29 cellular contexts compared by ENCODE assay signal in the genomic region with DNA sequence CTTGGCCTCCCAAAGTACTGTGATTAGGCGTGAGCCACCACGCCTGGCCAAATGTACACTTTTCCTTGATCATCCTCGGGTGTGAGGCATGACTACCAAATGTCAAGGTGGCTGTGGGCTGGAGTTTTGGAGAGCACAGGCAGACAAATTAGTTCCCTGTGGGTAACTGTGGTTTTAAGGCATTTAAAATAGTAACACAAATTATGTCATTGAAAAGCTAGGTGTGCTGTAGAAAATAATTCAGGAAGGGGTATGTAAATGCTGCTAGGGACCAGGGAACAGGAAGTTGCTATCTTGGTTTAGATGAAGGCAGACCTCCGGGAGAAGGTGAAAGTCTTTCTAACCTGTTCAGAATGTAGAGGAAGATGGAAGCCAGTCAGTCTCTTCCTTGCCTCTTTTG. TPM values are rescaled to one million over a fixed set of nuclear protein-coding genes. Genes with fewer than 3 reads are reported as not detected.
DNase-seq lines count a peak whose midpoint lies in the region; ATAC-seq, FAIRE-seq and TF ChIP-seq lines count a peak whose summit lies in the region.
"Had no signal": no experiment of that assay in that cellular context is flagged by ENCODE, and none has a peak within 500 bp of the region (broad histone marks: within the 10 kb centered on the region; RNA-seq: fewer than 3 reads in every experiment).

No MANE protein-coding gene starts in this region.

- peaks cover 66% of the 10 kb centered on the region for H3K36me3 Mint-ChIP-seq in CD8-positive, alpha-beta T cell
- H3K36me3 Mint-ChIP-seq in T-helper 17 cell (ENCODE audit: low read depth) (peaks cover 5% of the 10 kb centered on the region), endothelial cell (ENCODE audit: low read depth, unreplicated experiment) (peaks cover 18% of the 10 kb centered on the region), CD14-positive monocyte (peaks cover 50 to 70% of the 10 kb centered on the region in 2 donors)
- H3K36me3 Mint-ChIP-seq: natural killer cell had no signal

- no peaks in the 10 kb centered on the region for H3K27me3 Mint-ChIP-seq in CD8-positive, alpha-beta T cell (ENCODE audit: low read depth)
- H3K27me3 Mint-ChIP-seq in T-helper 17 cell (no peaks in the 10 kb centered on the region), endothelial cell (ENCODE audit: unreplicated experiment) (peaks cover 2% of the 10 kb centered on the region), CD14-positive monocyte (ENCODE audit: low read depth in 3 of 3) (no peaks in the 10 kb centered on the region)
- H3K27me3 Mint-ChIP-seq: activated CD4-positive, alpha-beta memory T cell treated with anti-CD3 and anti-CD28 coated beads, Interleukin-2, amount 10 ng/mL, durations not matched to agents 7 days and 5 days; central memory CD8-positive, alpha-beta T cell had no signal

- CTCF ChIA-PET in CD8-positive, alpha-beta T cell (lab: Charles Lee) = interaction anchor here (1.1 kb wide), 1 partner anchor 9 kb away, joined by 3 read pairs; no protein-coding TSS in a partner anchor

- H3K4me1 Mint-ChIP-seq in CD8-positive, alpha-beta T cell (ENCODE audit: low read depth) = peaks cover 45% of the 10 kb centered on the region
- H3K4me1 Mint-ChIP-seq in T-helper 17 cell (peaks cover 29% of the 10 kb centered on the region), endothelial cell (ENCODE audit: unreplicated experiment) (peaks cover 20% of the 10 kb centered on the region), CD14-positive monocyte (peaks cover 18% of the 10 kb centered on the region)

- no peak overlapping the region for H3K27ac ChIP-seq in CD8-positive, alpha-beta T cell (ENCODE audit: low read depth, low read length)
- H3K27ac ChIP-seq in tibial artery = no peak overlapping the region
- H3K27ac ChIP-seq: body of pancreas, C4-2B, HL-60, upper lobe of left lung had no signal

- peaks cover 6% of the 10 kb centered on the region for H3K4me1 ChIP-seq in CD8-positive, alpha-beta T cell (ENCODE audit: insufficient read depth, low read length)
- H3K4me1 ChIP-seq in tibial artery = peaks cover 0 to 31% (median 8%) of the 10 kb centered on the region in 4 donors

- peaks cover 8% of the 10 kb centered on the region for H3K36me3 ChIP-seq in CD8-positive, alpha-beta T cell (ENCODE audit: insufficient read depth, low read length)
- H3K36me3 ChIP-seq in tibial artery = peaks cover 16 to 29% (median 27%) of the 10 kb centered on the region in 3 donors

- no peaks in the 10 kb centered on the region for H3K9me3 Mint-ChIP-seq in CD8-positive, alpha-beta T cell
- no peaks in the 10 kb centered on the region for H3K9me3 Mint-ChIP-seq in endothelial cell (ENCODE audit: unreplicated experiment)
- H3K9me3 Mint-ChIP-seq in CD14-positive monocyte = peaks cover 0 to 5% (median 2%) of the 10 kb centered on the region in 7 donors
- H3K9me3 Mint-ChIP-seq: activated CD4-positive, alpha-beta memory T cell treated with anti-CD3 and anti-CD28 coated beads, Interleukin-2, amount 10 ng/mL, durations not matched to agents 7 days and 5 days; central memory CD8-positive, alpha-beta T cell; natural killer cell had no signal

- ATAC-seq in CD8-positive, alpha-beta T cell = no peak
- no peak for ATAC-seq in T-helper 17 cell
- ATAC-seq: body of pancreas, natural killer cell had no signal

- H3K27me3 ChIP-seq in CD8-positive, alpha-beta T cell (ENCODE audit: insufficient read depth, low read length) = no peaks in the 10 kb centered on the region
- H3K27me3 ChIP-seq in tibial artery = no peaks in the 10 kb centered on the region
- H3K27me3 ChIP-seq: body of pancreas, upper lobe of left lung had no signal

- no peaks in the 10 kb centered on the region for H3K9me3 ChIP-seq in CD8-positive, alpha-beta T cell (ENCODE audit: low read length)
- no peaks in the 10 kb centered on the region for H3K9me3 ChIP-seq in T-helper 17 cell (ENCODE audit: control insufficient read depth, low read length, poor library complexity, severe bottlenecking)
- H3K9me3 ChIP-seq in tibial artery = no peaks in the 10 kb centered on the region
- H3K9me3 ChIP-seq: body of pancreas, HAP-1, upper lobe of left lung had no signal

- H3K27ac Mint-ChIP-seq in CD8-positive, alpha-beta T cell = peak overlapping the region; percentile 37
- H3K27ac Mint-ChIP-seq in T-helper 17 cell = peak overlapping the region; percentile 4
- H3K27ac Mint-ChIP-seq in endothelial cell (ENCODE audit: unreplicated experiment) = peak overlapping the region; percentile 30
- peak overlapping the region in 2 of 7 donors; percentile 28 to 49 for H3K27ac Mint-ChIP-seq in CD14-positive monocyte
- H3K27ac Mint-ChIP-seq: activated CD4-positive, alpha-beta memory T cell treated with anti-CD3 and anti-CD28 coated beads, Interleukin-2, amount 10 ng/mL, durations not matched to agents 7 days and 5 days; natural killer cell had no signal

- no peak for DNase-seq in CD8-positive, alpha-beta T cell
- DNase-seq in GM18507 (ENCODE audit: extremely low spot score, insufficient read length, low read depth) = no peak
- no peak for DNase-seq in T-helper 17 cell
- no peak for DNase-seq in endothelial cell (ENCODE audit: low spot score)
- no peak for DNase-seq in tibial artery
- no peak for DNase-seq in pons (ENCODE audit: low spot score)
- no peak for DNase-seq in CD14-positive monocyte (ENCODE audit: low spot score)
- DNase-seq: activated CD4-positive, alpha-beta memory T cell treated with anti-CD3 and anti-CD28 coated beads, Interleukin-2, amount 10 ng/mL, durations not matched to agents 7 days and 5 days; activated CD4-positive, CD25-positive, alpha-beta regulatory T cell treated with anti-CD3 and anti-CD28 coated beads, Interleukin-2, amount 50 U/mL, for 72 hours; activated effector memory CD4-positive, alpha-beta T cell treated with anti-CD3 and anti-CD28 coated beads, Interleukin-2, amount 50 U/mL, for 16 hours; body of pancreas; DND-41; KG1; natural killer cell; NCI-H1436; NCI-H2081; NCI-H2227 treated with DMSO at 0.1 percent for 48 hours; NCI-H69; occipital lobe; SHP77 treated with DMSO at 0.1 percent for 48 hours; stimulated activated CD4-positive, alpha-beta T cell treated with anti-CD3 and anti-CD28 coated beads, Interleukin-4, amount 100 ng/mL, for 4 hours; substantia nigra; upper lobe of left lung had no signal

- no peak overlapping the region for H3K4me3 ChIP-seq in CD8-positive, alpha-beta T cell (ENCODE audit: low read depth, low read length)
- no peak overlapping the region for H3K4me3 ChIP-seq in tibial artery
- H3K4me3 ChIP-seq: body of pancreas, HAP-1, upper lobe of left lung had no signal

- POLR2A ChIA-PET in CD8-positive, alpha-beta T cell (lab: Charles Lee) = no interaction called here

- intact Hi-C loops in CD8-positive, alpha-beta T cell (cut with DNase I, micrococcal nuclease) = no loop called here
- intact Hi-C loops in tibial artery (cut with DNase I; ENCODE audit: low total_unique reads) (no loop called here), CD14-positive monocyte (cut with micrococcal nuclease) (no loop called here)

- H3K4me3 Mint-ChIP-seq in CD8-positive, alpha-beta T cell = no peak overlapping the region
- H3K4me3 Mint-ChIP-seq in T-helper 17 cell (no peak overlapping the region), endothelial cell (ENCODE audit: unreplicated experiment) (no peak overlapping the region), CD14-positive monocyte (no peak overlapping the region)
- H3K4me3 Mint-ChIP-seq: activated CD4-positive, alpha-beta memory T cell treated with anti-CD3 and anti-CD28 coated beads, Interleukin-2, amount 10 ng/mL, durations not matched to agents 7 days and 5 days; central memory CD8-positive, alpha-beta T cell; natural killer cell had no signal

- TF ChIP-seq CTCF in CD8-positive, alpha-beta T cell (IDR thresholded peaks at IDR 0.05) = no peak
- TF ChIP-seq CTCF in endothelial cell (IDR thresholded peaks at IDR 0.05; ENCODE audit: unreplicated experiment) (no peak), tibial artery (IDR thresholded peaks at IDR 0.05) (no peak), CD14-positive monocyte (IDR thresholded peaks at IDR 0.05) (no peak)

- peak; percentile 62 for FAIRE-seq in GM18507 (lab: Jason Lieb, UNC)
- FAIRE-seq: frontal cortex, RCC 7860 had no signal

RNA-seq across cellular contexts. Expression of gene GLRX3, which starts 9.9 kb away (rescaled TPM):
- 10 to 100 TPM; 20.7 to 23.7 TPM for total RNA-seq in CD8-positive, alpha-beta T cell
- total RNA-seq in T-helper 17 cell (10 to 100 TPM; 31.5 to 39.9 TPM), endothelial cell (ENCODE audit: unreplicated experiment) (111 TPM)
- 10 to 100 TPM; 78.2 to 94.1 TPM for polyA plus RNA-seq in CD14-positive monocyte

RNA-seq across cellular contexts. Expression of gene C10orf143, which starts 35.4 kb away (rescaled TPM):
- 1 to 10 TPM; 4.5 to 5.2 TPM for total RNA-seq in CD8-positive, alpha-beta T cell
- total RNA-seq in T-helper 17 cell = 1 to 10 TPM; 5.0 to 5.5 TPM
- 3.4 TPM for total RNA-seq in endothelial cell (ENCODE audit: unreplicated experiment)
- polyA plus RNA-seq in CD14-positive monocyte = 10 to 100 TPM in 1 of 2 donors, 1 to 10 TPM in 1; 8.0 to 11.6 TPM
